1 cellular context compared by ENCODE assay signal in genomic region chr17:45197555-45198334, GRCh38.
A peak's percentile ranks its signal among the peaks of the same experiment; 100 is the strongest.
TF ChIP-seq lines count a peak whose summit lies in the region.

No MANE protein-coding gene starts in this region.

TF ChIP-seq in HepG2, 621 proteins besides CTCF, POLR2A, EP300 and RAD21 (continued from another document and continues in another):
- TF ChIP-seq BCLAF1 (IDR thresholded peaks at IDR 0.05) (no peak), SMARCE1 (IDR thresholded peaks at IDR 0.05; ENCODE audit: borderline replicate concordance) (no peak), GABPA (IDR thresholded peaks at IDR 0.05; ENCODE audit: low read depth, low read length) (no peak), GABPA (CRISPR knock-in tag; IDR thresholded peaks at IDR 0.05; ENCODE audit: low read depth) (no peak), NR2F6 (IDR thresholded peaks at IDR 0.05) (peak; percentile 71), NR2F6 (CRISPR knock-in tag; IDR thresholded peaks at IDR 0.05) (peak; percentile 92), ARID5B (CRISPR knock-in tag; IDR thresholded peaks at IDR 0.05) (peak; percentile 87), ZNF230 (CRISPR knock-in tag; IDR thresholded peaks at IDR 0.05) (peak; percentile 96), ZMYM4 (CRISPR knock-in tag; IDR thresholded peaks at IDR 0.05) (peak; percentile 84), ZKSCAN8 (CRISPR knock-in tag; IDR thresholded peaks at IDR 0.05; ENCODE audit: borderline replicate concordance) (peak; percentile 88; the same call in 1 of the 2 replicates), THRA (CRISPR knock-in tag; IDR thresholded peaks at IDR 0.05; ENCODE audit: borderline replicate concordance) (peak; percentile 96), RARG (CRISPR knock-in tag; IDR thresholded peaks at IDR 0.05; ENCODE audit: low read depth) (no peak), KLF6 (CRISPR knock-in tag; IDR thresholded peaks at IDR 0.05) (peak; percentile 79; the same call in 1 of the 2 replicates), STAT5B (CRISPR knock-in tag; IDR thresholded peaks at IDR 0.05) (0 out of 2 replicates have a peak, but pooled peaks have one; percentile 23), TCF7 (IDR thresholded peaks at IDR 0.05; ENCODE audit: low read depth) (0 out of 2 replicates have a peak, but pooled peaks have one; percentile 20), GMEB2 (CRISPR knock-in tag; IDR thresholded peaks at IDR 0.05; ENCODE audit: low read depth) (peak; percentile 39; the same call in 1 of the 2 replicates), RBAK (CRISPR knock-in tag; IDR thresholded peaks at IDR 0.05) (0 out of 2 replicates have a peak, but pooled peaks have one; percentile 65), AFF4 (CRISPR knock-in tag; IDR thresholded peaks at IDR 0.05) (peak; percentile 65; the same call in 1 of the 2 replicates), SRSF4 (IDR thresholded peaks at IDR 0.05; ENCODE audit: low read depth, low read length, poor library complexity, severe bottlenecking) (no peak), PRDM10 (CRISPR knock-in tag; IDR thresholded peaks at IDR 0.05; ENCODE audit: low read depth) (peak; percentile 88; the same call in 1 of the 2 replicates), HOXA5 (CRISPR knock-in tag; IDR thresholded peaks at IDR 0.05) (peak; percentile 82; the same call in 1 of the 2 replicates), CREM (IDR thresholded peaks at IDR 0.05) (no peak), CREM (CRISPR knock-in tag; IDR thresholded peaks at IDR 0.05) (no peak), PHF20 (CRISPR knock-in tag; IDR thresholded peaks at IDR 0.05) (no peak), ZNF577 (CRISPR knock-in tag; IDR thresholded peaks at IDR 0.05; ENCODE audit: borderline replicate concordance, low read depth) (no peak), MXD3 (CRISPR knock-in tag; IDR thresholded peaks at IDR 0.05) (peak; percentile 80), MTERF4 (CRISPR knock-in tag; IDR thresholded peaks at IDR 0.05) (0 out of 2 replicates have a peak, but pooled peaks have one; percentile 53), ZNF557 (CRISPR knock-in tag; IDR thresholded peaks at IDR 0.05) (peak; percentile 84; the same call in 1 of the 2 replicates), ZNF550 (CRISPR knock-in tag; IDR thresholded peaks at IDR 0.05; ENCODE audit: borderline replicate concordance) (no peak; the same call in 1 of the 2 replicates), ZFYVE20 (CRISPR knock-in tag; IDR thresholded peaks at IDR 0.05; ENCODE audit: borderline replicate concordance, low read depth) (no peak), ZNF546 (CRISPR knock-in tag; conservative IDR thresholded peaks at IDR 0.05) (0 out of 2 replicates have a peak, but pooled peaks have one; percentile 70), ZBTB21 (CRISPR knock-in tag; IDR thresholded peaks at IDR 0.05) (no peak), TBL1XR1 (IDR thresholded peaks at IDR 0.05; ENCODE audit: borderline replicate concordance, low read length, partially characterized antibody) (peak; percentile 79), POGK (CRISPR knock-in tag; conservative IDR thresholded peaks at IDR 0.05) (peak; percentile 88), NR2F1 (CRISPR knock-in tag; IDR thresholded peaks at IDR 0.05) (peak; percentile 80 to 86), ZNF746 (CRISPR knock-in tag; IDR thresholded peaks at IDR 0.05) (peak; percentile 53; the same call in 1 of the 2 replicates)
